In the genomic region with DNA sequence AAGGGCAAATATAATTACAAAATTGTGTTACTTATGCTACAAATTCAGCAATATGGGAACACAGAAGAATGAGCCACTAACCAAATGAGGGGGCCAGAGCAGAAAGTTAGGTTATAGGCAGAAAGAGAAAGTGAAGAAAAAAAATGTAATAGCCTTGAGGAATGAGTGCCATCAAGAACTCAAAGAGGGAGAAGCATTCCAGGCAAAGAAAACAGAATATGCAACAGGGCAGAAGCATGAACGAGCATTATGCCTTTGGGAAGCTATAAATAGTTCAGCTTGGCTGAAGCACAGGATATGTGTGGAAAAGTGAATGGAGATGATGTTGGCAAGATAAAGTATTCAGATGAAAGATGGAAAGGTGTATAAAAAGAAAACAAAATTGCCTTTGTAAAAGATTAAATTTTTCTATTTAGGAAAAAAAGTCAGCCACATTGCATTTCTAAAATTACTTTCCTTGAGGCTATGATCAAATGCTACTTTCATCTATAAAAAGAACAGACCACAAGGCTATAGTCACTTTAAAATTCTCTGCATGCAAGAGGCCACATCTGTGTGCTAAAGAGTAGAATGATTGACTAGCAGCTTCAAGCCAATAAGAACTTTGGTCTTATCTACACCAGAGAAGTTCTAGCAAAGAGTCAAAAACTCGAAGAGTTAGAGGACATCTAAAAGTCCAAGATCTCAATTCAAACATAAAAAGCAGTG, we compare ENCODE assay signal across 13 cellular contexts.
DNase-seq lines count a peak whose midpoint lies in the region; ATAC-seq and FAIRE-seq lines count a peak whose summit lies in the region.
"Had no signal": no experiment of that assay in that cellular context is flagged by ENCODE, and none has a peak within 500 bp of the region (broad histone marks: within the 10 kb centered on the region; RNA-seq: fewer than 3 reads in every experiment).

No MANE protein-coding gene starts in this region.

- H3K27me3 Mint-ChIP-seq in T-helper 2 cell treated with Interferon-gamma antibody and Interleukin-4, amounts not matched to agents 5 μg/mL and 100 μg/mL, for 36 hours (ENCODE audit: low read depth) = no peaks in the 10 kb centered on the region

- H3K9me3 Mint-ChIP-seq in T-helper 2 cell treated with Interferon-gamma antibody and Interleukin-4, amounts not matched to agents 5 μg/mL and 100 μg/mL, for 36 hours = peaks cover 13% of the 10 kb centered on the region

- H3K4me1 Mint-ChIP-seq in T-helper 2 cell treated with Interferon-gamma antibody and Interleukin-4, amounts not matched to agents 5 μg/mL and 100 μg/mL, for 36 hours (ENCODE audit: low read depth) = no peaks in the 10 kb centered on the region

- no peaks in the 10 kb centered on the region for H3K36me3 Mint-ChIP-seq in T-helper 2 cell treated with Interferon-gamma antibody and Interleukin-4, amounts not matched to agents 5 μg/mL and 100 μg/mL, for 36 hours (ENCODE audit: low read depth)

- no peak overlapping the region for H3K27ac Mint-ChIP-seq in T-helper 2 cell treated with Interferon-gamma antibody and Interleukin-4, amounts not matched to agents 5 μg/mL and 100 μg/mL, for 36 hours
- H3K27ac Mint-ChIP-seq: HFFc6 had no signal

- H3K4me3 Mint-ChIP-seq in T-helper 2 cell treated with Interferon-gamma antibody and Interleukin-4, amounts not matched to agents 5 μg/mL and 100 μg/mL, for 36 hours = no peak overlapping the region
- H3K4me3 Mint-ChIP-seq: HFFc6 had no signal

- FAIRE-seq in GM18507 (lab: Jason Lieb, UNC) = peak; percentile 80

- ATAC-seq in GM21717 (IDR thresholded peaks at IDR 0.05; ENCODE audit: unreplicated experiment) (peak; percentile 41), HG03432 (IDR thresholded peaks at IDR 0.05; ENCODE audit: unreplicated experiment) (peak; percentile 65)

- DNase-seq in GM18507 (ENCODE audit: extremely low spot score, insufficient read length, low read depth) (no peak), inferior parietal cortex (ENCODE audit: extremely low spot score) (peak; percentile 34), SKM-1 treated with dmso at 0.1 percent for 144 hours (lab: John Stamatoyannopoulos, UW; ENCODE audit: unreplicated experiment) (no peak), NCI-H526 (lab: John Stamatoyannopoulos, UW) (no peak), DMS79 treated with DMSO at 0.1 percent for 48 hours (lab: John Stamatoyannopoulos, UW) (no peak)
- DNase-seq in T-helper 2 cell treated with Interferon-gamma antibody and Interleukin-4, amounts not matched to agents 5 μg/mL and 100 μg/mL, for 36 hours (ENCODE audit: low spot score) = no peak
- DNase-seq: DND-41, HFFc6, hypothalamus, NCI-H1436, SIG-M5 had no signal
